Comparison of ENCODE assay signal across 8 cellular contexts in genomic region chr11:65316979-65317786, GRCh38. TPM values are rescaled to one million over a fixed set of nuclear protein-coding genes. Genes with fewer than 3 reads are reported as not detected.
DNase-seq lines count a peak whose midpoint lies in the region; ATAC-seq and TF ChIP-seq lines count a peak whose summit lies in the region.

No MANE protein-coding gene starts in this region.

- H3K4me1 ChIP-seq in esophagus (ENCODE audit: control insufficient read depth in 2 of 2, insufficient read depth in 2 of 2, low read length in 1 of 2): peaks cover 0 to 13% of the 10 kb centered on the region in 2 donors

- no peak overlapping the region for H3K27ac Mint-ChIP-seq in CD4-positive, alpha-beta T cell
- H3K27ac Mint-ChIP-seq in nephron: peak overlapping the region; percentile 66 to 81 (median 81)

- H3K27me3 ChIP-seq in CD4-positive, alpha-beta T cell (ENCODE audit: control insufficient read depth, insufficient read depth, low read length): peaks cover 4% of the 10 kb centered on the region
- H3K27me3 ChIP-seq in esophagus (ENCODE audit: control insufficient read depth in 1 of 2, insufficient read depth in 2 of 2, low read length in 2 of 2): no peaks in the 10 kb centered on the region

- in situ Hi-C loops in ACHN (cut with HindIII; ENCODE audit: low pct_ligation_motif_present, low pct_unique_long_range_greater_than_20kb, low sequenced_read_pairs): no loop called here

- no peaks in the 10 kb centered on the region for H3K9me3 Mint-ChIP-seq in CD4-positive, alpha-beta T cell
- no peaks in the 10 kb centered on the region for H3K9me3 Mint-ChIP-seq in nephron

- CTCF ChIA-PET in CD4-positive, alpha-beta T cell (lab: Charles Lee): interaction anchor here (0.6 to 5.2 kb wide), 5 partner anchors 14 to 202 kb away, joined by 3 to 55 read pairs (median 6); partner anchors contain the start of genes DPF2 and POLA2

- no peaks in the 10 kb centered on the region for H3K36me3 Mint-ChIP-seq in CD4-positive, alpha-beta T cell (ENCODE audit: low read depth)
- peaks cover 9% of the 10 kb centered on the region for H3K36me3 Mint-ChIP-seq in nephron (ENCODE audit: low read depth)

- 27 to 33% methylated on average over 14 of the region's 14 CpGs for WGBS in esophagus, 2 donors

- no peak for TF ChIP-seq CTCF in CD4-positive, alpha-beta T cell (IDR thresholded peaks at IDR 0.05)
- no peak for TF ChIP-seq CTCF in nephron (IDR thresholded peaks at IDR 0.05; ENCODE audit: unreplicated experiment in 3 of 3)

- H3K4me1 Mint-ChIP-seq in CD4-positive, alpha-beta T cell (ENCODE audit: low read depth): peaks cover 12% of the 10 kb centered on the region
- peaks cover 42% of the 10 kb centered on the region for H3K4me1 Mint-ChIP-seq in nephron

- intact Hi-C loops in CD4-positive, alpha-beta T cell (cut with DNase I, micrococcal nuclease): loop anchor here in 1 of 2 experiments (10.0 kb wide), 1 partner anchor 302 kb away; the partner anchor contains the start of gene ARL2

- ATAC-seq in CD4-positive, alpha-beta T cell (ENCODE audit: poor library complexity): no peak
- no peak for ATAC-seq in GM18867 (IDR thresholded peaks at IDR 0.05; ENCODE audit: unreplicated experiment)

- H3K4me3 Mint-ChIP-seq in CD4-positive, alpha-beta T cell: peak overlapping the region; percentile 58
- peak overlapping the region; percentile 85 to 91 (median 86) for H3K4me3 Mint-ChIP-seq in nephron

- POLR2A ChIA-PET in CD4-positive, alpha-beta T cell (lab: Charles Lee): interaction anchor here (2.9 to 3.8 kb wide), 4 partner anchors 16 to 182 kb away, joined by 11 to 16 read pairs (median 14); partner anchors contain the start of genes DPF2, MALAT1, POLA2 and SYVN1

- H3K36me3 ChIP-seq in esophagus (ENCODE audit: control insufficient read depth in 2 of 2, insufficient read depth in 2 of 2, low read length in 1 of 2): peaks cover 0 to 12% of the 10 kb centered on the region in 2 donors

- no peaks in the 10 kb centered on the region for H3K27me3 Mint-ChIP-seq in CD4-positive, alpha-beta T cell
- H3K27me3 Mint-ChIP-seq in nephron (ENCODE audit: low read depth): peaks cover 5% of the 10 kb centered on the region

- H3K4me3 ChIP-seq in esophagus (ENCODE audit: low read depth in 1 of 2, low read length in 2 of 2): peak overlapping the region; percentile 5 to 23

- H3K9me3 ChIP-seq in CD4-positive, alpha-beta T cell (ENCODE audit: control insufficient read depth, low read length): no peaks in the 10 kb centered on the region
- no peaks in the 10 kb centered on the region for H3K9me3 ChIP-seq in esophagus (ENCODE audit: control insufficient read depth in 2 of 2, insufficient read depth in 1 of 2, low read depth in 1 of 2, low read length in 1 of 2)

- no peak for DNase-seq in CD4-positive, alpha-beta T cell
- DNase-seq in NCI-H226 (peak; percentile 87), hypothalamus (lab: John Stamatoyannopoulos, UW) (no peak), OCI-M1 (lab: John Stamatoyannopoulos, UW) (no peak), ACHN (no peak)

- no peak overlapping the region for H3K27ac ChIP-seq in CD4-positive, alpha-beta T cell (ENCODE audit: low read depth, low read length)
- peak overlapping the region; percentile 77 to 92 for H3K27ac ChIP-seq in esophagus (ENCODE audit: low read depth in 2 of 2, low read length in 1 of 2)

RNA-seq across cellular contexts. Expression of gene CDC42EP2, which starts 2.5 kb away (rescaled TPM):
- under 1 TPM in 1 of 2 experiments, not detected in 1; 0.96 TPM for total RNA-seq in CD4-positive, alpha-beta T cell
- 1 to 10 TPM; 4.4 to 4.7 TPM for polyA plus RNA-seq in esophagus

RNA-seq across cellular contexts. Expression of gene DPF2, which starts 16.5 kb away (rescaled TPM):
- 10 to 100 TPM; 50.3 to 60.1 TPM for total RNA-seq in CD4-positive, alpha-beta T cell
- polyA plus RNA-seq in esophagus: 10 to 100 TPM; 12.2 to 17.4 TPM

RNA-seq across cellular contexts. Expression of gene TIGD3, which starts 37.4 kb away (rescaled TPM):
- under 1 TPM; 0.73 to 0.85 TPM for total RNA-seq in CD4-positive, alpha-beta T cell
- under 1 TPM; 0.10 to 0.16 TPM for polyA plus RNA-seq in esophagus

RNA-seq across cellular contexts. Expression of gene POLA2, which starts 55.4 kb away (rescaled TPM):
- total RNA-seq in CD4-positive, alpha-beta T cell: 10 to 100 TPM in 1 of 2 experiments, 1 to 10 TPM in 1; 9.6 to 10.6 TPM
- 1 to 10 TPM; 8.5 to 9.2 TPM for polyA plus RNA-seq in esophagus
